In genomic region chr12:111578276-111578970, GRCh38 we compare ENCODE assay signal across 10 cellular contexts. TPM values are rescaled to one million over a fixed set of nuclear protein-coding genes. Genes with fewer than 3 reads are reported as not detected.
DNase-seq lines count a peak whose midpoint lies in the region; ATAC-seq and TF ChIP-seq lines count a peak whose summit lies in the region.
"Had no signal": no experiment of that assay in that cellular context is flagged by ENCODE, and none has a peak within 500 bp of the region (broad histone marks: within the 10 kb centered on the region; RNA-seq: fewer than 3 reads in every experiment).

No MANE protein-coding gene starts in this region.

- BruUV-seq in mammary epithelial cell (replicated peaks; lab: Mats Ljungman, UMichigan), result no TSS peak

- dilution Hi-C loops in mammary epithelial cell (cut with HindIII; ENCODE audit: low sequenced_read_pairs), result no loop called here

- H3K9me3 ChIP-seq in mammary epithelial cell (replicated peaks; ENCODE audit: insufficient read depth, low read length) (no peaks in the 10 kb centered on the region), mesodermal cell (ENCODE audit: control insufficient read depth, low read length) (no peaks in the 10 kb centered on the region), HAP-1 (no peaks in the 10 kb centered on the region)
- H3K9me3 ChIP-seq: sigmoid colon had no signal

- TF ChIP-seq CTCF in mammary epithelial cell (conservative IDR thresholded peaks at IDR 0.05 in 1 of 2, IDR thresholded peaks at IDR 0.05 in 1 of 2; ENCODE audit: extremely low read depth in 1 of 2, insufficient read depth in 1 of 2, low read depth in 1 of 2, low read length in 2 of 2), result no peak

- ATAC-seq in HG03025 (IDR thresholded peaks at IDR 0.05; ENCODE audit: low FRiP score, unreplicated experiment) (no peak), HG02623 (IDR thresholded peaks at IDR 0.05; ENCODE audit: unreplicated experiment) (no peak)

- H3K9ac ChIP-seq in mammary epithelial cell (ENCODE audit: insufficient read depth, low read length), result no peak overlapping the region

- peaks cover 2% of the 10 kb centered on the region for H4K20me1 ChIP-seq in mammary epithelial cell (ENCODE audit: insufficient read depth, low read length)

- H3K4me3 ChIP-seq in mammary epithelial cell (replicated peaks in 1 of 3; ENCODE audit: insufficient read depth in 1 of 3, low read depth in 2 of 3, low read length in 3 of 3) (no peak overlapping the region), mesodermal cell (ENCODE audit: extremely low read depth, insufficient read depth, low read length, poor library complexity, severe bottlenecking) (no peak overlapping the region), HAP-1 (no peak overlapping the region)
- H3K4me3 ChIP-seq: sigmoid colon had no signal

- H3K36me3 ChIP-seq in mammary epithelial cell (ENCODE audit: insufficient read depth, low read length) (no peaks in the 10 kb centered on the region), mesodermal cell (ENCODE audit: control insufficient read depth, insufficient read depth, low read length) (peaks cover 3% of the 10 kb centered on the region), HAP-1 (replicated peaks) (0 out of 2 replicates have a peak, but pooled peaks cover 3% of the 10 kb centered on the region)
- H3K36me3 ChIP-seq: sigmoid colon had no signal

- in situ Hi-C loops in mammary epithelial cell (cut with MboI; ENCODE audit: low sequenced_read_pairs in 2 of 2), result no loop called here
- in situ Hi-C loops in HAP-1 (cut with MboI; ENCODE audit: low sequenced_read_pairs), result no loop called here

- H2AFZ ChIP-seq in mammary epithelial cell (ENCODE audit: low read depth, low read length), result no peak overlapping the region

- peaks cover 92% of the 10 kb centered on the region for H3K79me2 ChIP-seq in mammary epithelial cell (ENCODE audit: insufficient read depth, low read length)

- 91% methylated on average over 4 of the region's 4 CpGs for WGBS in mammary epithelial cell (ENCODE audit: low coverage, missing lambda C conversion rate)
- no CpG with 5 or more reads among the region's 4 CpGs for WGBS in mesodermal cell (ENCODE audit: insufficient coverage in 2 of 2), 2 experiments

- intact Hi-C loops in mammary epithelial cell (cut with micrococcal nuclease), result no loop called here

- H3K27me3 ChIP-seq in mammary epithelial cell (ENCODE audit: insufficient read depth, low read length), result no peaks in the 10 kb centered on the region
- H3K27me3 ChIP-seq in HAP-1 (ENCODE audit: low read depth), result no peaks in the 10 kb centered on the region
- H3K27me3 ChIP-seq: sigmoid colon had no signal

- H3K4me1 ChIP-seq in mammary epithelial cell (ENCODE audit: insufficient read depth, low read length) (peaks cover 15% of the 10 kb centered on the region), mesodermal cell (ENCODE audit: control insufficient read depth, insufficient read depth, low read length, poor library complexity, severe bottlenecking) (peaks cover 15% of the 10 kb centered on the region), HAP-1 (no peaks in the 10 kb centered on the region)

- CTCF ChIA-PET in mammary epithelial cell (lab: Charles Lee; ENCODE audit: low non-redundant PET), result interaction anchor here (0.6 kb wide), 1 partner anchor 235 kb away, joined by 4 read pairs; no protein-coding TSS in a partner anchor

- peak; percentile 70 for DNase-seq in Daoy (ENCODE audit: low read depth)
- peak; percentile 88 for DNase-seq in M059J (ENCODE audit: low read depth)
- DNase-seq in mammary epithelial cell, result peak; percentile 63
- no peak for DNase-seq in HAP-1 (ENCODE audit: low spot score in 2 of 2)
- no peak for DNase-seq in germinal center (ENCODE audit: low spot score)
- DNase-seq: NCI-H1048, sigmoid colon had no signal

- H3K4me2 ChIP-seq in mammary epithelial cell (ENCODE audit: insufficient read depth, low read depth, low read length), result no peak overlapping the region

- H3K27ac ChIP-seq in mammary epithelial cell (ENCODE audit: insufficient read depth, low read depth, low read length) (no peak overlapping the region), mesodermal cell (ENCODE audit: low read depth, low read length, severe bottlenecking) (peak overlapping the region; percentile 46)
- H3K27ac ChIP-seq: sigmoid colon had no signal

RNA-seq across cellular contexts. Expression of gene ATXN2, which starts 20.7 kb away (rescaled TPM):
- 10.1 and 14.7 TPM in 2 replicates for total RNA-seq in Daoy (2014; rRNA removed; shearing (Covaris generic))
- total RNA-seq in M059J (2014; rRNA removed; shearing (Covaris generic)), result 19.2 and 20.7 TPM in 2 replicates
- 10 to 100 TPM; 37.5 to 69.8 TPM for total RNA-seq in mammary epithelial cell
- polyA plus RNA-seq in mammary epithelial cell, result 23.4 TPM
- 68.9 TPM for polyA minus RNA-seq in mammary epithelial cell
- polyA plus RNA-seq in mesodermal cell (2013, experiment 1 of 2), result 69.4 TPM
- polyA plus RNA-seq in mesodermal cell (2013, experiment 2 of 2), result 60.1 TPM

Comparison
In these comparisons a context has a peak if more than half of its experiments do, and no peak if none do; other contexts are left out.
1. DNase-seq: peak in Daoy (single experiment), M059J (single experiment) and mammary epithelial cell (single experiment); none in HAP-1 (0 of 2) and germinal center (single experiment).